Comparison of ENCODE assay signal across 10 cellular contexts in genomic region chr9:35908484-35909125, GRCh38. TPM values are rescaled to one million over a fixed set of nuclear protein-coding genes. Genes with fewer than 3 reads are reported as not detected.
A peak's percentile ranks its signal among the peaks of the same experiment; 100 is the strongest.
DNase-seq lines count a peak whose midpoint lies in the region; ATAC-seq and TF ChIP-seq lines count a peak whose summit lies in the region.
"Had no signal": no experiment of that assay in that cellular context is flagged by ENCODE, and none has a peak within 500 bp of the region (broad histone marks: within the 10 kb centered on the region; RNA-seq: fewer than 3 reads in every experiment).

No MANE protein-coding gene starts in this region.

- H3K36me3 Mint-ChIP-seq in CD4-positive, CD25-positive, alpha-beta regulatory T cell, result no peaks in the 10 kb centered on the region
- H3K36me3 Mint-ChIP-seq in osteocyte (ENCODE audit: unreplicated experiment), result no peaks in the 10 kb centered on the region

- no peak overlapping the region for H3K4me3 ChIP-seq in CD4-positive, CD25-positive, alpha-beta regulatory T cell (ENCODE audit: low read depth, low read length)

- peak overlapping the region; percentile 80 to 92 (median 89) for H3K27ac Mint-ChIP-seq in CD4-positive, CD25-positive, alpha-beta regulatory T cell
- H3K27ac Mint-ChIP-seq in osteocyte (ENCODE audit: unreplicated experiment), result peak overlapping the region; percentile 98

- peak overlapping the region in 3 of 4 donors; percentile 50 to 84 (median 56) for H3K4me3 Mint-ChIP-seq in CD4-positive, CD25-positive, alpha-beta regulatory T cell
- peak overlapping the region; percentile 10 for H3K4me3 Mint-ChIP-seq in osteocyte (ENCODE audit: unreplicated experiment)

- H3K36me3 ChIP-seq in CD4-positive, CD25-positive, alpha-beta regulatory T cell (ENCODE audit: control insufficient read depth, insufficient read depth, low read length), result no peaks in the 10 kb centered on the region

- peaks cover 5% of the 10 kb centered on the region for H3K27me3 Mint-ChIP-seq in CD4-positive, CD25-positive, alpha-beta regulatory T cell
- H3K27me3 Mint-ChIP-seq in osteocyte (ENCODE audit: unreplicated experiment), result no peaks in the 10 kb centered on the region

- no peaks in the 10 kb centered on the region for H3K9me3 ChIP-seq in CD4-positive, CD25-positive, alpha-beta regulatory T cell (ENCODE audit: control insufficient read depth in 2 of 2, low read length in 2 of 2)

- no peak for TF ChIP-seq CTCF in osteocyte (IDR thresholded peaks at IDR 0.05)

- peaks cover 15 to 68% (median 28%) of the 10 kb centered on the region in 4 donors for H3K4me1 Mint-ChIP-seq in CD4-positive, CD25-positive, alpha-beta regulatory T cell
- peaks cover 81% of the 10 kb centered on the region for H3K4me1 Mint-ChIP-seq in osteocyte (ENCODE audit: unreplicated experiment)

- H3K4me1 ChIP-seq in CD4-positive, CD25-positive, alpha-beta regulatory T cell (ENCODE audit: control insufficient read depth, insufficient read depth, low read length, poor library complexity, severe bottlenecking), result peaks cover 62% of the 10 kb centered on the region

- no peak overlapping the region for H3K27ac ChIP-seq in CD4-positive, CD25-positive, alpha-beta regulatory T cell (ENCODE audit: insufficient read depth, low read length, poor library complexity, severe bottlenecking)
- H3K27ac ChIP-seq in epithelial cell of prostate, result peak overlapping the region; percentile 76

- no peak for DNase-seq in CD4-positive, CD25-positive, alpha-beta regulatory T cell
- DNase-seq in NCI-H69 (lab: John Stamatoyannopoulos, UW), result peak; percentile 32
- DNase-seq in epithelial cell of prostate (ENCODE audit: low read depth, low spot score), result no peak
- DNase-seq in osteocyte (ENCODE audit: extremely low spot score, unreplicated experiment), result no peak
- DNase-seq in NCI-H510A (lab: John Stamatoyannopoulos, UW), result no peak
- DNase-seq in GM19240 (ENCODE audit: insufficient read length, low spot score), result no peak
- DNase-seq: RPMI8226 had no signal

- H3K9me3 Mint-ChIP-seq in CD4-positive, CD25-positive, alpha-beta regulatory T cell, result no peaks in the 10 kb centered on the region
- no peaks in the 10 kb centered on the region for H3K9me3 Mint-ChIP-seq in osteocyte (ENCODE audit: unreplicated experiment)

- ATAC-seq in CD4-positive, CD25-positive, alpha-beta regulatory T cell (ENCODE audit: low read depth in 2 of 2), result no peak
- ATAC-seq in HG03045 (IDR thresholded peaks at IDR 0.05; ENCODE audit: unreplicated experiment) (no peak), GM18858 (IDR thresholded peaks at IDR 0.05; ENCODE audit: unreplicated experiment) (no peak)

- no peaks in the 10 kb centered on the region for H3K27me3 ChIP-seq in CD4-positive, CD25-positive, alpha-beta regulatory T cell (ENCODE audit: control insufficient read depth, insufficient read depth, low read length)

RNA-seq across cellular contexts. Expression of gene SPAAR, which starts 0.7 kb away (rescaled TPM):
- total RNA-seq in CD4-positive, CD25-positive, alpha-beta regulatory T cell, result not detected
- polyA plus RNA-seq in CD4-positive, CD25-positive, alpha-beta regulatory T cell, result not detected
- 0.56 TPM in 1 of 2 replicates, not detected in the other for total RNA-seq in osteocyte

RNA-seq across cellular contexts. Expression of gene HRCT1, which starts 2.6 kb away (rescaled TPM):
- not detected for total RNA-seq in CD4-positive, CD25-positive, alpha-beta regulatory T cell
- not detected for polyA plus RNA-seq in CD4-positive, CD25-positive, alpha-beta regulatory T cell
- total RNA-seq in osteocyte, result 3.0 and 3.7 TPM in 2 replicates

RNA-seq across cellular contexts. Expression of gene OR13J1, which starts 38.4 kb away (rescaled TPM):
- not detected for total RNA-seq in CD4-positive, CD25-positive, alpha-beta regulatory T cell
- not detected for polyA plus RNA-seq in CD4-positive, CD25-positive, alpha-beta regulatory T cell
- total RNA-seq in osteocyte, result not detected in 2 replicates
- total RNA-seq: pulmonary artery endothelial cell had no signal

RNA-seq across cellular contexts. Expression of gene OR2S2, which starts 49.3 kb away (rescaled TPM):
- total RNA-seq in CD4-positive, CD25-positive, alpha-beta regulatory T cell, result not detected
- not detected for polyA plus RNA-seq in CD4-positive, CD25-positive, alpha-beta regulatory T cell
- not detected in 2 replicates for total RNA-seq in osteocyte
- total RNA-seq: pulmonary artery endothelial cell had no signal
